26 cellular contexts compared by ENCODE assay signal in genomic region chr14:67449096-67449495, GRCh38. TPM values are rescaled to one million over a fixed set of nuclear protein-coding genes. Genes with fewer than 3 reads are reported as not detected.
"Had no signal": no experiment of that assay in that cellular context is flagged by ENCODE, and none has a peak within 500 bp of the region (broad histone marks: within the 10 kb centered on the region; RNA-seq: fewer than 3 reads in every experiment).

No MANE protein-coding gene starts in this region.

- H3K27ac Mint-ChIP-seq: memory B cell; naive thymus-derived CD4-positive, alpha-beta T cell; natural killer cell treated with Interleukin-12 subunit alpha and Interleukin-12 subunit beta and Interleukin-15 and Interleukin-18, amount 100 ng/mL, for 72 hours; progenitor cell of endocrine pancreas; stimulated activated memory B cell treated with anti-CD40 and anti-IgM and Interleukin-4, amounts not matched to agents 10 μg/mL and 1 μg/mL and 100 μg/mL, for 72 hours; stimulated activated naive CD8-positive, alpha-beta T cell treated with anti-CD3 and anti-CD28 coated beads, Interleukin-15, amount 100 ng/mL, for 72 hours; type B pancreatic cell had no signal

- H3K4me1 ChIP-seq: right lobe of liver, vagina had no signal

- H3K27me3 Mint-ChIP-seq: progenitor cell of endocrine pancreas, type B pancreatic cell had no signal

- H3K4me3 Mint-ChIP-seq: memory B cell; naive thymus-derived CD4-positive, alpha-beta T cell; natural killer cell treated with Interleukin-12 subunit alpha and Interleukin-12 subunit beta and Interleukin-15 and Interleukin-18, amount 100 ng/mL, for 72 hours; neural crest cell; stimulated activated memory B cell treated with anti-CD40 and anti-IgM and Interleukin-4, amounts not matched to agents 10 μg/mL and 1 μg/mL and 100 μg/mL, for 72 hours; stimulated activated naive CD8-positive, alpha-beta T cell treated with anti-CD3 and anti-CD28 coated beads, Interleukin-15, amount 100 ng/mL, for 72 hours; type B pancreatic cell had no signal

- H3K4me1 Mint-ChIP-seq: memory B cell; naive thymus-derived CD4-positive, alpha-beta T cell; stimulated activated memory B cell treated with anti-CD40 and anti-IgM and Interleukin-4, amounts not matched to agents 10 μg/mL and 1 μg/mL and 100 μg/mL, for 72 hours; stimulated activated naive CD8-positive, alpha-beta T cell treated with anti-CD3 and anti-CD28 coated beads, Interleukin-15, amount 100 ng/mL, for 72 hours had no signal

- H3K36me3 Mint-ChIP-seq: natural killer cell treated with Interleukin-12 subunit alpha and Interleukin-12 subunit beta and Interleukin-15 and Interleukin-18, amount 100 ng/mL, for 72 hours; type B pancreatic cell had no signal

- H3K4me3 ChIP-seq: left ventricle myocardium inferior, lung, mucosa of descending colon, pancreas, right atrium auricular region, right lobe of liver, smooth muscle cell, tibial nerve, vagina had no signal

- H3K27ac ChIP-seq: left ventricle myocardium inferior, pancreas, right atrium auricular region, right lobe of liver, tibial nerve, vagina had no signal

- H3K9me3 ChIP-seq: left ventricle myocardium inferior, mucosa of descending colon, pancreas, right atrium auricular region, right lobe of liver, vagina had no signal

- FAIRE-seq: pancreas had no signal

- H3K27me3 ChIP-seq: pancreas, right atrium auricular region, right lobe of liver, tibial nerve, vagina had no signal

- ATAC-seq: naive thymus-derived CD4-positive, alpha-beta T cell; natural killer cell treated with Interleukin-12 subunit alpha and Interleukin-12 subunit beta and Interleukin-15 and Interleukin-18, amount 100 ng/mL, for 72 hours; pancreas; right lobe of liver; stimulated activated memory B cell treated with anti-CD40 and anti-IgM and Interleukin-4, amounts not matched to agents 10 μg/mL and 1 μg/mL and 100 μg/mL, for 72 hours; stimulated activated naive CD8-positive, alpha-beta T cell treated with anti-CD3 and anti-CD28 coated beads, Interleukin-15, amount 100 ng/mL, for 72 hours had no signal

- DNase-seq: islet precursor cell; left ventricle myocardium inferior; midbrain; mucosa of descending colon; naive thymus-derived CD4-positive, alpha-beta T cell; right lobe of liver; stimulated activated CD4-positive, alpha-beta T cell treated with anti-CD3 and anti-CD28 coated beads, Interleukin-1b, Interleukin-23, amount 100 ng/mL, for 48 hours; stimulated activated CD4-positive, alpha-beta T cell treated with anti-CD3 and anti-CD28 coated beads, Interleukin-2, amount 100 ng/mL, for 48 hours; stimulated activated CD4-positive, alpha-beta T cell treated with anti-CD3 and anti-CD28 coated beads, Interleukin-4, amount 100 ng/mL, for 4 hours; stimulated activated CD8-positive, alpha-beta memory T cell treated with anti-CD3 and anti-CD28 coated beads, Interleukin-4, amount 100 ng/mL, for 48 hours; stimulated activated naive CD4-positive, alpha-beta T cell treated with Interleukin-2 at 50 U/mL for 16 hours; stimulated activated naive CD8-positive, alpha-beta T cell treated with anti-CD3 and anti-CD28 coated beads, Interleukin-15, amount 100 ng/mL, for 72 hours had no signal

- H3K36me3 ChIP-seq: left ventricle myocardium inferior, pancreas, right atrium auricular region, right lobe of liver, tibial nerve, vagina had no signal

- H3K4me2 ChIP-seq: smooth muscle cell had no signal

RNA-seq across cellular contexts. Expression of gene PLEK2, which starts 37.1 kb away (rescaled TPM):
- total RNA-seq: left ventricle myocardium inferior; myocyte; natural killer cell treated with Interleukin-12 subunit alpha and Interleukin-12 subunit beta and Interleukin-15 and Interleukin-18, amount 100 ng/mL, for 72 hours; neural crest cell; temporal lobe had no signal
